ENCODE assay signal across 9 cellular contexts in genomic region chr2:241860184-241861078, GRCh38. TPM values are rescaled to one million over a fixed set of nuclear protein-coding genes. Genes with fewer than 3 reads are reported as not detected.
DNase-seq lines count a peak whose midpoint lies in the region; ATAC-seq and TF ChIP-seq lines count a peak whose summit lies in the region.
"Had no signal": no experiment of that assay in that cellular context is flagged by ENCODE, and none has a peak within 500 bp of the region (broad histone marks: within the 10 kb centered on the region; RNA-seq: fewer than 3 reads in every experiment).

No MANE protein-coding gene starts in this region.

- peak overlapping the region; percentile 31 for H2BK12ac ChIP-seq in neuronal stem cell (ENCODE audit: low read length)

- no peak overlapping the region for H3K4ac ChIP-seq in neuronal stem cell (ENCODE audit: low read length)

- H3K9me3 ChIP-seq in CD8-positive, alpha-beta memory T cell (ENCODE audit: low read length), result no peaks in the 10 kb centered on the region
- H3K9me3 ChIP-seq in HEK293 (ENCODE audit: control insufficient read depth, insufficient read depth, low read depth, low read length), result no peaks in the 10 kb centered on the region
- H3K9me3 ChIP-seq in neuronal stem cell (replicated peaks in 1 of 2; ENCODE audit: control insufficient read depth in 2 of 2, insufficient read depth in 1 of 2, low read depth in 1 of 2, low read length in 2 of 2), result peaks cover 0 to 13% of the 10 kb centered on the region in 2 donors

- H3K14ac ChIP-seq in neuronal stem cell (ENCODE audit: low read length), result no peak overlapping the region

- no peak overlapping the region for H3K9ac ChIP-seq in neuronal stem cell (ENCODE audit: low read depth, low read length, poor library complexity)

- no peaks in the 10 kb centered on the region for H3K9me3 Mint-ChIP-seq in CD8-positive, alpha-beta memory T cell

- no peak for TF ChIP-seq CTCF in HEK293 (tag by site-specific recombination; IDR thresholded peaks at IDR 0.05)

- H2BK120ac ChIP-seq in neuronal stem cell (ENCODE audit: low read depth, low read length), result peak overlapping the region; percentile 47

- no peak overlapping the region for H3K4me2 ChIP-seq in neuronal stem cell (ENCODE audit: insufficient read depth, low read length, poor library complexity, severe bottlenecking)

- TF ChIP-seq POLR2A in erythroblast (IDR thresholded peaks at IDR 0.05; ENCODE audit: low read length), result no peak

- H4K8ac ChIP-seq in neuronal stem cell (ENCODE audit: low read depth, low read length), result no peak overlapping the region

- H3K79me1 ChIP-seq in neuronal stem cell (ENCODE audit: low read depth, low read length), result peaks cover 9% of the 10 kb centered on the region

- no peaks in the 10 kb centered on the region for H3K36me3 ChIP-seq in CD8-positive, alpha-beta memory T cell (ENCODE audit: insufficient read depth, low read length)
- no peaks in the 10 kb centered on the region for H3K36me3 ChIP-seq in HEK293 (ENCODE audit: control insufficient read depth in 2 of 2, insufficient read depth in 1 of 2, low read length in 2 of 2)
- peaks cover 0 to 5% of the 10 kb centered on the region in 2 donors for H3K36me3 ChIP-seq in neuronal stem cell (replicated peaks in 1 of 2; ENCODE audit: control insufficient read depth in 2 of 2, insufficient read depth in 2 of 2, low read length in 2 of 2)

- ATAC-seq in HG03442 (IDR thresholded peaks at IDR 0.05; ENCODE audit: unreplicated experiment), result no peak

- H3K27ac Mint-ChIP-seq in CD8-positive, alpha-beta memory T cell, result peak overlapping the region; percentile 89 to 98 (median 97)

- no peaks in the 10 kb centered on the region for H3K27me3 ChIP-seq in CD8-positive, alpha-beta memory T cell (ENCODE audit: insufficient read depth, low read length, poor library complexity, severe bottlenecking)
- H3K27me3 ChIP-seq in neuronal stem cell (ENCODE audit: control insufficient read depth in 3 of 3, insufficient read depth in 3 of 3, low read depth in 1 of 3, low read length in 3 of 3), result peaks cover 0 to 14% (median 12%) of the 10 kb centered on the region in 3 experiments

- peak overlapping the region; percentile 67 for H3K23ac ChIP-seq in neuronal stem cell (ENCODE audit: low read depth, low read length, poor library complexity)

- H2AFZ ChIP-seq in neuronal stem cell (ENCODE audit: low read length), result no peak overlapping the region

- H3K27me3 Mint-ChIP-seq in CD8-positive, alpha-beta memory T cell, result peaks cover 0 to 1% of the 10 kb centered on the region in 2 donors

- no peak for DNase-seq in CD8-positive, alpha-beta memory T cell
- DNase-seq in caudate nucleus (lab: John Stamatoyannopoulos, UW) (peak in 2 of 61 donors; percentile 20 to 61), neuronal stem cell (ENCODE audit: low spot score) (no peak), UCSD-AML1 (lab: John Stamatoyannopoulos, UW; ENCODE audit: unreplicated experiment) (no peak), ureter (ENCODE audit: low spot score) (no peak), erythroblast (lab: John Stamatoyannopoulos, UW) (no peak)
- DNase-seq: NCI-H1436 treated with DMSO at 0.1 percent for 48 hours had no signal

- peak overlapping the region; percentile 89 to 99 (median 92) for H3K4me3 Mint-ChIP-seq in CD8-positive, alpha-beta memory T cell

- POLR2A ChIA-PET in CD8-positive, alpha-beta memory T cell (lab: Charles Lee), result interaction anchor here (1.2 to 3.4 kb wide), 3 partner anchors 8 to 158 kb away, joined by 7 to 30 read pairs (median 10); partner anchors contain the start of genes ING5 and RTP5
- POLR2A ChIA-PET in HEK293 (lab: Yijun Ruan, JAX), result no interaction called here

- H4K91ac ChIP-seq in neuronal stem cell (ENCODE audit: low read depth, low read length, poor library complexity), result no peak overlapping the region

- peaks cover 61 to 87% (median 73%) of the 10 kb centered on the region in 3 donors for H3K4me1 Mint-ChIP-seq in CD8-positive, alpha-beta memory T cell

- peaks cover 73% of the 10 kb centered on the region for H3K4me1 ChIP-seq in CD8-positive, alpha-beta memory T cell (ENCODE audit: insufficient read depth, low read length)
- H3K4me1 ChIP-seq in HEK293 (ENCODE audit: control insufficient read depth, insufficient read depth, low read length) (no peaks in the 10 kb centered on the region), neuronal stem cell (ENCODE audit: control insufficient read depth in 2 of 2, insufficient read depth in 1 of 2, low read depth in 1 of 2, low read length in 2 of 2) (peaks cover 0 to 10% of the 10 kb centered on the region in 2 donors)

- no peak overlapping the region for H2BK15ac ChIP-seq in neuronal stem cell (ENCODE audit: low read length)

- H2AK5ac ChIP-seq in neuronal stem cell (ENCODE audit: low read depth, low read length), result peak overlapping the region; percentile 25

- no CpG with 5 or more reads among the region's 10 CpGs for WGBS in neuronal stem cell (ENCODE audit: extremely low coverage in 2 of 2, insufficient read length in 2 of 2, insufficient replicate concordance in 1 of 2), 2 donors

- H2BK5ac ChIP-seq in neuronal stem cell (ENCODE audit: low read length), result no peak overlapping the region

- H3K36me3 Mint-ChIP-seq in CD8-positive, alpha-beta memory T cell, result peaks cover 0 to 3% (median 2%) of the 10 kb centered on the region in 3 donors

- peak overlapping the region; percentile 60 for H3K4me3 ChIP-seq in CD8-positive, alpha-beta memory T cell (ENCODE audit: low read length)
- H3K4me3 ChIP-seq in HEK293 (ENCODE audit: low read depth, low read length), result no peak overlapping the region
- H3K4me3 ChIP-seq in neuronal stem cell (ENCODE audit: low read length in 2 of 2), result no peak overlapping the region

- H3K18ac ChIP-seq in neuronal stem cell (ENCODE audit: low read length), result no peak overlapping the region

- CTCF ChIA-PET in CD8-positive, alpha-beta memory T cell (lab: Charles Lee), result interaction anchor here (1.3 to 4.3 kb wide), 5 partner anchors 8 to 21 kb away, joined by 3 to 23 read pairs (median 4); no protein-coding TSS in a partner anchor
- CTCF ChIA-PET in HEK293 (lab: Yijun Ruan, JAX), result interaction anchor here (0.6 to 0.7 kb wide), 2 partner anchors 126 to 139 kb away, joined by 3 read pairs; partner anchors contain the start of gene D2HGDH

- H3K27ac ChIP-seq in CD8-positive, alpha-beta memory T cell (ENCODE audit: low read depth, low read length), result peak overlapping the region; percentile 28
- no peak overlapping the region for H3K27ac ChIP-seq in HEK293 (ENCODE audit: extremely low read depth, low read depth, low read length)
- H3K27ac ChIP-seq in caudate nucleus (ENCODE audit: low read depth, low read length), result peak overlapping the region; percentile 85
- H3K27ac ChIP-seq in neuronal stem cell (replicated peaks; ENCODE audit: low read length), result no peak overlapping the region

TF ChIP-seq in HEK293, 187 proteins besides CTCF, POLR2A, EP300 and RAD21:
- no peak for TF ChIP-seq ZNF768 (tag by site-specific recombination; IDR thresholded peaks at IDR 0.05)
- TF ChIP-seq ZNF660 (tag by site-specific recombination; IDR thresholded peaks at IDR 0.05), result no peak
- no peak for TF ChIP-seq ZNF571 (tag by site-specific recombination; IDR thresholded peaks at IDR 0.05)
- TF ChIP-seq ZNF449 (tag by site-specific recombination; IDR thresholded peaks at IDR 0.05), result no peak
- peak; percentile 22; the same call in 1 of the 2 replicates for TF ChIP-seq EGR2 (tag by site-specific recombination; IDR thresholded peaks at IDR 0.05; ENCODE audit: low read depth)
- peak; percentile 24 for TF ChIP-seq ZFHX2 (tag by site-specific recombination; conservative IDR thresholded peaks at IDR 0.05)

RNA-seq across cellular contexts. Expression of gene PDCD1, which starts 1.7 kb away (rescaled TPM):
- 10 to 100 TPM; 34.3 to 39.3 TPM for total RNA-seq in CD8-positive, alpha-beta memory T cell
- polyA plus RNA-seq in CD8-positive, alpha-beta memory T cell, result 41.8 TPM
- not detected for polyA plus RNA-seq in neuronal stem cell (2013, experiment 1 of 2)
- polyA plus RNA-seq in neuronal stem cell (2013, experiment 2 of 2), result not detected
- total RNA-seq in ureter, result 0.57 TPM

RNA-seq across cellular contexts. Expression of gene RTP5, which starts 9.1 kb away (rescaled TPM):
- total RNA-seq in CD8-positive, alpha-beta memory T cell, result under 1 TPM; 0.11 to 0.18 TPM
- polyA plus RNA-seq in CD8-positive, alpha-beta memory T cell, result 0.23 TPM
- polyA plus RNA-seq in neuronal stem cell (2013, experiment 1 of 2), result not detected
- polyA plus RNA-seq in neuronal stem cell (2013, experiment 2 of 2), result not detected
- total RNA-seq in ureter, result 0.21 TPM

RNA-seq across cellular contexts. Expression of gene NEU4, which starts 51.4 kb away (rescaled TPM):
- not detected for total RNA-seq in CD8-positive, alpha-beta memory T cell
- not detected for polyA plus RNA-seq in CD8-positive, alpha-beta memory T cell
- 0.45 TPM for polyA plus RNA-seq in neuronal stem cell (2013, experiment 1 of 2)
- polyA plus RNA-seq in neuronal stem cell (2013, experiment 2 of 2), result 0.37 TPM
- 0.49 TPM for total RNA-seq in ureter

Comparison
In these comparisons a context has a peak if more than half of its experiments do, and no peak if none do; other contexts are left out.
1. H3K27ac ChIP-seq: peak in CD8-positive, alpha-beta memory T cell (single experiment) and caudate nucleus (single experiment); none in HEK293 (single experiment) and neuronal stem cell (single experiment).
2. RNA of gene PDCD1, which starts 1.7 kb away (total RNA-seq): 34.3 to 39.3 TPM in CD8-positive, alpha-beta memory T cell; 0.57 TPM in ureter (single experiment); every median in the first group is over 10 times any median in the second.